In genomic region chr10:93991101-93991500, GRCh38 we compare ENCODE assay signal across 23 cellular contexts. TPM values are rescaled to one million over a fixed set of nuclear protein-coding genes. Genes with fewer than 3 reads are reported as not detected.
DNase-seq lines count a peak whose midpoint lies in the region; TF ChIP-seq lines count a peak whose summit lies in the region.
"Had no signal": no experiment of that assay in that cellular context is flagged by ENCODE, and none has a peak within 500 bp of the region (broad histone marks: within the 10 kb centered on the region; RNA-seq: fewer than 3 reads in every experiment).

No MANE protein-coding gene starts in this region.

- TF ChIP-seq CTCF in brain (conservative IDR thresholded peaks at IDR 0.05) = no peak
- no peak for TF ChIP-seq CTCF in progenitor cell of endocrine pancreas (IDR thresholded peaks at IDR 0.05; ENCODE audit: unreplicated experiment)

- H3K36me3 Mint-ChIP-seq in brain (no peaks in the 10 kb centered on the region), progenitor cell of endocrine pancreas (ENCODE audit: insufficient read depth) (no peaks in the 10 kb centered on the region)
- H3K36me3 Mint-ChIP-seq: neural progenitor cell had no signal

- H3K27ac Mint-ChIP-seq in brain (peak overlapping the region; percentile 67 to 93 (median 86)), progenitor cell of endocrine pancreas (peak overlapping the region; percentile 97)
- H3K27ac Mint-ChIP-seq: CD4-positive, alpha-beta T cell; HFFc6 had no signal

- H3K9me3 Mint-ChIP-seq in brain = peaks cover 0 to 3% (median 0%) of the 10 kb centered on the region in 5 experiments
- no peaks in the 10 kb centered on the region for H3K9me3 Mint-ChIP-seq in progenitor cell of endocrine pancreas (ENCODE audit: low read depth)
- H3K9me3 Mint-ChIP-seq: CD4-positive, alpha-beta T cell; HFFc6; neural progenitor cell had no signal

- H3K4me1 Mint-ChIP-seq in brain = peaks cover 52% of the 10 kb centered on the region
- H3K4me1 Mint-ChIP-seq in progenitor cell of endocrine pancreas (ENCODE audit: low read depth) = peaks cover 39% of the 10 kb centered on the region

- DNase-seq in DMS 273 (lab: John Stamatoyannopoulos, UW; ENCODE audit: unreplicated experiment) = peak; percentile 19
- no peak for DNase-seq in DMS 273 treated with DMSO at 0.1 percent for 48 hours (lab: John Stamatoyannopoulos, UW)
- peak; percentile 0 to 38 for DNase-seq in NCI-H446 (lab: John Stamatoyannopoulos, UW)
- no peak for DNase-seq in progenitor cell of endocrine pancreas (ENCODE audit: low spot score, unreplicated experiment)
- DNase-seq in SHP77 (lab: John Stamatoyannopoulos, UW) = no peak
- no peak for DNase-seq in activated CD8-positive, alpha-beta memory T cell treated with anti-CD3 and anti-CD28 coated beads, Interleukin-2, amount 50 U/mL, for 4 hours
- DNase-seq in HUDEP-2 (lab: John Stamatoyannopoulos, UW; ENCODE audit: unreplicated experiment in 76 of 76) = no peak
- DNase-seq: activated CD4-positive, alpha-beta T cell treated with anti-CD3 and anti-CD28 coated beads, Interleukin-2, amount 50 U/mL, for 48 hours; activated CD4-positive, CD25-positive, alpha-beta regulatory T cell; activated gamma-delta T cell; activated T-cell treated with anti-CD3 and anti-CD28 coated beads for 4 hours; CD4-positive, alpha-beta T cell; DMS153; esophagus squamous epithelium; MM.1S; NCI-H1436 treated with DMSO at 0.1 percent for 48 hours; NCI-H2107; NCI-H524; RPMI8226; stimulated activated CD8-positive, alpha-beta memory T cell treated with anti-CD3 and anti-CD28 coated beads, Interleukin-4, amount 100 ng/mL, for 48 hours had no signal

- H3K4me3 Mint-ChIP-seq in brain (peak overlapping the region; percentile 21 to 79 (median 57)), progenitor cell of endocrine pancreas (ENCODE audit: low read depth) (no peak overlapping the region)
- H3K4me3 Mint-ChIP-seq: CD4-positive, alpha-beta T cell had no signal

- peaks cover 23% of the 10 kb centered on the region for H3K27me3 Mint-ChIP-seq in brain
- H3K27me3 Mint-ChIP-seq in progenitor cell of endocrine pancreas = peaks cover 14% of the 10 kb centered on the region

RNA-seq across cellular contexts. Expression of gene PLCE1, which starts 2.6 kb away (rescaled TPM):
- 2.7 TPM for polyA plus RNA-seq in brain (ENCODE audit: insufficient read depth, low read depth, low replicate concordance)
- 12.1 and 14.1 TPM in 2 replicates for total RNA-seq in progenitor cell of endocrine pancreas

Comparison
In these comparisons a context has a peak if more than half of its experiments do, and no peak if none do; other contexts are left out.
1. DNase-seq: peak in DMS 273 (single experiment) and NCI-H446 (2 of 2); none in DMS 273 treated with DMSO at 0.1 percent for 48 hours (single experiment), progenitor cell of endocrine pancreas (single experiment), SHP77 (0 of 2), activated CD8-positive, alpha-beta memory T cell treated with anti-CD3 and anti-CD28 coated beads, Interleukin-2, amount 50 U/mL, for 4 hours (single experiment) and HUDEP-2 (0 of 76).